ENCODE assay signal across 22 cellular contexts in genomic region chr7:35450456-35450855, GRCh38.
A peak's percentile ranks its signal among the peaks of the same experiment; 100 is the strongest.
DNase-seq lines count a peak whose midpoint lies in the region; ATAC-seq and TF ChIP-seq lines count a peak whose summit lies in the region.
"Had no signal": no experiment of that assay in that cellular context is flagged by ENCODE, and none has a peak within 500 bp of the region (broad histone marks: within the 10 kb centered on the region; RNA-seq: fewer than 3 reads in every experiment).

No MANE protein-coding gene starts in this region.

- no peaks in the 10 kb centered on the region for H4K20me1 ChIP-seq in GM23338 (replicated peaks; ENCODE audit: insufficient read depth)

- no peaks in the 10 kb centered on the region for H3K36me3 ChIP-seq in left lung
- no peaks in the 10 kb centered on the region for H3K36me3 ChIP-seq in GM23338 (ENCODE audit: insufficient read depth)
- H3K36me3 ChIP-seq: heart right ventricle, SJCRH30, uterus had no signal

- no peaks in the 10 kb centered on the region for H3F3A ChIP-seq in GM23338 (replicated peaks; ENCODE audit: low read depth)

- no peak overlapping the region for H3K4me3 Mint-ChIP-seq in GM23338
- H3K4me3 Mint-ChIP-seq: activated naive CD8-positive, alpha-beta T cell treated with anti-CD3 and anti-CD28 coated beads, Interleukin-2, amount 50 U/mL, for 24 hours; HFFc6; naive B cell had no signal

- peak; percentile 38 for DNase-seq in A172 (ENCODE audit: low spot score)
- DNase-seq in DMS79 (lab: John Stamatoyannopoulos, UW) = peak; percentile 75
- DNase-seq in NCI-H69 (lab: John Stamatoyannopoulos, UW) = peak; percentile 37
- no peak for DNase-seq in left lung
- no peak for DNase-seq in GM23338 (ENCODE audit: low spot score)
- DNase-seq in AG08395 (ENCODE audit: low spot score) = no peak
- no peak for DNase-seq in NK-92 (lab: John Stamatoyannopoulos, UW; ENCODE audit: unreplicated experiment)
- DNase-seq: activated gamma-delta T cell; activated naive CD8-positive, alpha-beta T cell treated with anti-CD3 and anti-CD28 coated beads, Interleukin-2, amount 50 U/mL, for 24 hours; GDM1; GM23248; heart right ventricle; HFFc6; naive B cell; NCI-H1694; small intestine; stimulated activated CD4-positive, alpha-beta T cell treated with anti-CD3 and anti-CD28 coated beads, Interleukin-2, amount 100 ng/mL, for 24 hours; substantia nigra; T-helper 1 cell; uterus had no signal

- H3K9me3 Mint-ChIP-seq in GM23338 = no peaks in the 10 kb centered on the region
- H3K9me3 Mint-ChIP-seq: activated naive CD8-positive, alpha-beta T cell treated with anti-CD3 and anti-CD28 coated beads, Interleukin-2, amount 50 U/mL, for 24 hours had no signal

- no peak overlapping the region for H2AFZ ChIP-seq in GM23338
- H2AFZ ChIP-seq: GM23248 had no signal

- no peaks in the 10 kb centered on the region for H3K9me2 ChIP-seq in GM23338 (ENCODE audit: insufficient read depth)

- intact Hi-C loops in left lung (cut with DNase I) = no loop called here

- H3K27ac ChIP-seq in left lung (no peak overlapping the region), GM23338 (ENCODE audit: low read depth) (no peak overlapping the region)
- H3K27ac ChIP-seq: GM23248, SJCRH30, uterus had no signal

- ATAC-seq in left lung = peak; percentile 93
- ATAC-seq in GM23338 = no peak
- ATAC-seq: activated naive CD8-positive, alpha-beta T cell treated with anti-CD3 and anti-CD28 coated beads, Interleukin-2, amount 50 U/mL, for 24 hours; Panc1 had no signal

- TF ChIP-seq CTCF in left lung (IDR thresholded peaks at IDR 0.05) (no peak), GM23338 (conservative IDR thresholded peaks at IDR 0.05; ENCODE audit: low read depth in 2 of 2) (no peak)

- H3K9me3 ChIP-seq in left lung = no peaks in the 10 kb centered on the region
- H3K9me3 ChIP-seq: heart right ventricle, SJCRH30, uterus had no signal

- H3K4me1 ChIP-seq in left lung = no peaks in the 10 kb centered on the region
- H3K4me1 ChIP-seq in GM23338 (ENCODE audit: insufficient read depth) = peaks cover 11% of the 10 kb centered on the region
- H3K4me1 ChIP-seq: uterus had no signal

- no peak overlapping the region for H3K4me2 ChIP-seq in GM23338

- no peak overlapping the region for H3K27ac Mint-ChIP-seq in GM23338
- H3K27ac Mint-ChIP-seq: activated naive CD8-positive, alpha-beta T cell treated with anti-CD3 and anti-CD28 coated beads, Interleukin-2, amount 50 U/mL, for 24 hours; HFFc6; naive B cell had no signal

- H3K27me3 Mint-ChIP-seq in GM23338 (ENCODE audit: insufficient read depth, low read depth, poor library complexity) = peaks cover 14% of the 10 kb centered on the region

- H3K4me3 ChIP-seq in left lung = no peak overlapping the region
- no peak overlapping the region for H3K4me3 ChIP-seq in GM23338
- H3K4me3 ChIP-seq: GM23248, heart right ventricle, SJCRH30, uterus had no signal

- H3K79me2 ChIP-seq in GM23338 (replicated peaks; ENCODE audit: insufficient read depth) = no peaks in the 10 kb centered on the region

- H3K27me3 ChIP-seq in left lung = peaks cover 12 to 33% of the 10 kb centered on the region in 2 donors
- peaks cover 27% of the 10 kb centered on the region for H3K27me3 ChIP-seq in GM23338 (ENCODE audit: insufficient read depth)
- H3K27me3 ChIP-seq: uterus had no signal

- no peaks in the 10 kb centered on the region for H3K36me3 Mint-ChIP-seq in GM23338 (ENCODE audit: low read depth)

- H3K4me1 Mint-ChIP-seq in GM23338 = peaks cover 2% of the 10 kb centered on the region; the same call in 2 of the 3 replicates
- H3K4me1 Mint-ChIP-seq: activated naive CD8-positive, alpha-beta T cell treated with anti-CD3 and anti-CD28 coated beads, Interleukin-2, amount 50 U/mL, for 24 hours had no signal

TF ChIP-seq in GM23338, 12 proteins besides CTCF, POLR2A, EP300 and RAD21:
- TF ChIP-seq REST (IDR thresholded peaks at IDR 0.05; ENCODE audit: unreplicated experiment) (no peak), NANOG (IDR thresholded peaks at IDR 0.05; ENCODE audit: borderline replicate concordance) (no peak)

Comparison
In these comparisons a context has a peak if more than half of its experiments do, and no peak if none do; other contexts are left out.
1. DNase-seq: peak in A172 (single experiment), DMS79 (single experiment) and NCI-H69 (single experiment); none in left lung (0 of 2), GM23338 (single experiment), AG08395 (single experiment) and NK-92 (single experiment).